Comparison of ENCODE assay signal across 18 cellular contexts in genomic region chrY:19574939-19575338, GRCh38.
DNase-seq lines count a peak whose midpoint lies in the region; ATAC-seq and TF ChIP-seq lines count a peak whose summit lies in the region.
"Had no signal": no experiment of that assay in that cellular context is flagged by ENCODE, and none has a peak within 500 bp of the region (broad histone marks: within the 10 kb centered on the region; RNA-seq: fewer than 3 reads in every experiment).

No MANE protein-coding gene starts in this region.

- no peak for ATAC-seq in CD8-positive, alpha-beta T cell
- ATAC-seq in GM19035 (IDR thresholded peaks at IDR 0.05; ENCODE audit: unreplicated experiment) (peak; percentile 38), HG02678 (IDR thresholded peaks at IDR 0.05; ENCODE audit: unreplicated experiment) (peak; percentile 44), HG03469 (IDR thresholded peaks at IDR 0.05; ENCODE audit: unreplicated experiment) (peak; percentile 33), GM18873 (IDR thresholded peaks at IDR 0.05; ENCODE audit: low FRiP score, unreplicated experiment) (no peak)
- ATAC-seq: A549 had no signal

- no peaks in the 10 kb centered on the region for H3K9me3 ChIP-seq in CD8-positive, alpha-beta T cell (ENCODE audit: low read length)
- H3K9me3 ChIP-seq: A549 had no signal

- no peaks in the 10 kb centered on the region for H3K27me3 ChIP-seq in CD8-positive, alpha-beta T cell (ENCODE audit: insufficient read depth, low read length)

- no peak overlapping the region for H3K27ac ChIP-seq in CD8-positive, alpha-beta T cell (ENCODE audit: low read depth, low read length)
- H3K27ac ChIP-seq: A549, C4-2B had no signal

- peaks cover 33% of the 10 kb centered on the region for H3K36me3 Mint-ChIP-seq in CD8-positive, alpha-beta T cell

- intact Hi-C loops in CD8-positive, alpha-beta T cell (cut with DNase I, micrococcal nuclease): loop anchor here in 1 of 2 experiments (5.0 to 10.0 kb wide), 2 partner anchors 140 to 167 kb away; partner anchors contain the start of gene KDM5D

- CTCF ChIA-PET in CD8-positive, alpha-beta T cell (lab: Charles Lee): no interaction called here

- in situ Hi-C loops in GM13977 (cut with MboI; ENCODE audit: low pct_unique_long_range_greater_than_20kb, low sequenced_read_pairs, unreplicated experiment): no loop called here

- POLR2A ChIA-PET in CD8-positive, alpha-beta T cell (lab: Charles Lee): no interaction called here

- peak overlapping the region; percentile 13 for H3K27ac Mint-ChIP-seq in CD8-positive, alpha-beta T cell

- no peaks in the 10 kb centered on the region for H3K9me3 Mint-ChIP-seq in CD8-positive, alpha-beta T cell

- H3K4me3 Mint-ChIP-seq in CD8-positive, alpha-beta T cell: no peak overlapping the region

- no peak for TF ChIP-seq CTCF in CD8-positive, alpha-beta T cell (IDR thresholded peaks at IDR 0.05)
- TF ChIP-seq CTCF in GM13977 (IDR thresholded peaks at IDR 0.05; ENCODE audit: extremely low read depth, insufficient read depth, missing control alignments): no peak

- no peak for DNase-seq in CD8-positive, alpha-beta T cell
- DNase-seq in GM13977 (ENCODE audit: low spot score): no peak
- no peak for DNase-seq in NCI-H1417 treated with DMSO at 0.1 percent for 48 hours (lab: John Stamatoyannopoulos, UW)
- no peak for DNase-seq in NCI-H1436 (lab: John Stamatoyannopoulos, UW)
- DNase-seq: COR-L47, DMS153, Kasumi-1, NCI-H1417, NCI-H2029 treated with DMSO at 0.1 percent for 48 hours, NCI-H510A, SIG-M5, SW 1271 had no signal

- H3K4me3 ChIP-seq in CD8-positive, alpha-beta T cell (ENCODE audit: low read depth, low read length): no peak overlapping the region
- H3K4me3 ChIP-seq: A549 had no signal

- no peaks in the 10 kb centered on the region for H3K27me3 Mint-ChIP-seq in CD8-positive, alpha-beta T cell (ENCODE audit: low read depth)

- peaks cover 28% of the 10 kb centered on the region for H3K4me1 ChIP-seq in CD8-positive, alpha-beta T cell (ENCODE audit: insufficient read depth, low read length)

- peaks cover 72% of the 10 kb centered on the region for H3K4me1 Mint-ChIP-seq in CD8-positive, alpha-beta T cell (ENCODE audit: low read depth)

- H3K36me3 ChIP-seq in CD8-positive, alpha-beta T cell (ENCODE audit: insufficient read depth, low read length): no peaks in the 10 kb centered on the region

Comparison
In these comparisons a context has a peak if more than half of its experiments do, and no peak if none do; other contexts are left out.
1. ATAC-seq: peak in GM19035 (single experiment), HG02678 (single experiment) and HG03469 (single experiment); none in CD8-positive, alpha-beta T cell (single experiment) and GM18873 (single experiment).